In the genomic region with DNA sequence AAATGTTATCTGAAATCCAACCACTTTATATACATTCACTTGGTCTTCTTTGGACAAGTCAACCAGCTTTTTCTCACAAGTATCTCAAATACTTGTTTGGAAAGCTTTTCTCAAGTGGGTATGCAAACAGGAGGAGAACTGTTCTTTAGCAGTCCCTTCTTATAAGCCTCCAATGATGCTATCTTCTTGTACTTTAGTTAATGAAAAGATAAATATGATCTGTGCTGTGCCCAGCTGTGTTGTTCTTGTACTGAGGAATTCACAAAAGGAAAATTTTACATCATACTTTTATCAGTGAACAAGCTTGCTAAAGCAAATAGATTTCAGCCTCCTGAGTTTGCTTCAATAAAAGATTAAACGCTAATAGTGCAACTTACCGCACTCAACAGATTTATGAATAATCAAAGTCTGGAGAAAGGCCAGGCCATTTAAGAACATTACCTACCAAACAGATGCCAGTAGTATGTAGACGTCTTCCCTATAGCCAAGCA, we compare ENCODE assay signal across 20 cellular contexts.
DNase-seq lines count a peak whose midpoint lies in the region; TF ChIP-seq lines count a peak whose summit lies in the region.
"Had no signal": no experiment of that assay in that cellular context is flagged by ENCODE, and none has a peak within 500 bp of the region (broad histone marks: within the 10 kb centered on the region; RNA-seq: fewer than 3 reads in every experiment).

No MANE protein-coding gene starts in this region.

- H3K9me3 ChIP-seq in hepatocyte (ENCODE audit: low read depth): no peaks in the 10 kb centered on the region
- H3K9me3 ChIP-seq: ascending aorta, BE2C, suprapubic skin, vagina had no signal

- no peaks in the 10 kb centered on the region for H3K27me3 ChIP-seq in hepatocyte
- H3K27me3 ChIP-seq: ascending aorta, BE2C, suprapubic skin, vagina had no signal

- no peak overlapping the region for H2AFZ ChIP-seq in hepatocyte

- no peaks in the 10 kb centered on the region for H3K9me2 ChIP-seq in hepatocyte (replicated peaks; ENCODE audit: insufficient read depth)

- H4K20me1 ChIP-seq in hepatocyte (ENCODE audit: insufficient read depth, poor library complexity, severe bottlenecking): no peaks in the 10 kb centered on the region

- H3K79me2 ChIP-seq in hepatocyte: peaks cover 69% of the 10 kb centered on the region

- H3K27ac ChIP-seq in hepatocyte: peak overlapping the region; percentile 86
- H3K27ac ChIP-seq: KMS-11, suprapubic skin, vagina had no signal

- no peak for TF ChIP-seq CTCF in hepatocyte (IDR thresholded peaks at IDR 0.05; ENCODE audit: poor library complexity)

- H3K4me3 ChIP-seq in hepatocyte: no peak overlapping the region
- H3K4me3 ChIP-seq: ascending aorta, suprapubic skin, vagina had no signal

- WGBS in hepatocyte (ENCODE audit: low lambda C conversion rate, missing lambda C conversion rate): 51% methylated on average over 3 of the region's 3 CpGs

- H3K36me3 ChIP-seq in hepatocyte (replicated peaks; ENCODE audit: insufficient read depth, low read depth): no peaks in the 10 kb centered on the region
- H3K36me3 ChIP-seq: ascending aorta, BE2C, suprapubic skin, vagina had no signal

- H3K4me2 ChIP-seq in hepatocyte: peak overlapping the region; percentile 72
- H3K4me2 ChIP-seq: KMS-11 had no signal

- DNase-seq in DMS53 (lab: John Stamatoyannopoulos, UW) (peak; percentile 40), NCI-H1105 (lab: John Stamatoyannopoulos, UW) (peak; percentile 76), hepatocyte (ENCODE audit: low spot score) (no peak), renal cortical epithelial cell (ENCODE audit: low read depth) (peak; percentile 12), HPDE6-E6E7 (ENCODE audit: extremely low spot score) (no peak), NCI-H128 (lab: John Stamatoyannopoulos, UW; ENCODE audit: unreplicated experiment) (no peak), glomerular visceral epithelial cell (ENCODE audit: extremely low spot score) (no peak), DMS114 treated with DMSO at 0.1 percent for 48 hours (lab: John Stamatoyannopoulos, UW; ENCODE audit: unreplicated experiment) (no peak)
- DNase-seq: activated CD4-positive, alpha-beta memory T cell treated with anti-CD3 and anti-CD28 coated beads for 36 hours; BE2C; caudate nucleus; kidney; NCI-H1930; NCI-H345; PC-3; T1000 had no signal

- peaks cover 29% of the 10 kb centered on the region for H3K4me1 ChIP-seq in hepatocyte (ENCODE audit: insufficient read depth)

Comparison
In these comparisons a context has a peak if more than half of its experiments do, and no peak if none do; other contexts are left out.
1. DNase-seq: peak in DMS53 (single experiment), NCI-H1105 (single experiment) and renal cortical epithelial cell (single experiment); none in hepatocyte (single experiment), HPDE6-E6E7 (single experiment), NCI-H128 (single experiment), glomerular visceral epithelial cell (single experiment) and DMS114 treated with DMSO at 0.1 percent for 48 hours (single experiment).